Comparison of ENCODE assay signal across 8 cellular contexts in the genomic region with DNA sequence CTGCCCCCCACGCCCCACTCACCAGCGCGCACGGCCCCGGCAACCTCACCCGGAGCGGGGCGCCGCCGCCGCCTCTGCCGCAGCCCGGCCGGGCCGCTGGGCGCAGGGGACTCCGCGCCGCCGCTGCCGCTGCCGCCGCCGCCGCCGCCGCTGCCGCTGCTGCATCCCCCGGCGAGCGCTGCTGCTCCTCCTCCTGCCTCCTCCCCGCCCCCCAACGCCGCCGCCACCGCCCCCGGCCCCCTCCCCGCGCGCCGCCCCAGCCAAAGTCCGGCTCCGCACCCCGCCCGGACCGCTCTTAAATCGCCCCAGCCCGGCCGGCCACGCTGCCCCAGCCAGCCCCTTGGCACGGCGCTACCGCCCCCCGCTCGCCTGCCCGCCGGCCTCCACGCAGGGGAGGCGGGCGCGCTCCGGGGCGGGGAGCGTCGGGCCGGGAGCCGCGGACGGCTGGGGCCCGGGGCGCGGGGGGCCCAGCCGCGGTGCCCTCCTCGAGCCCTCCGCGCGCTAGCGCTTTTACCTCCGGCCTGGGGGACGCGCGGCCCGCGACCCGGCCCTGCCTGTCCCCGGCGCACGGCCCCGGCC. TPM values are rescaled to one million over a fixed set of nuclear protein-coding genes. Genes with fewer than 3 reads are reported as not detected.
DNase-seq lines count a peak whose midpoint lies in the region; ATAC-seq, FAIRE-seq and TF ChIP-seq lines count a peak whose summit lies in the region.

SULF2 (minus strand) TSS at position 161 of the 579 bp plus-strand sequence. CDS start 28,118 bp downstream, outside the sequence.

- peak within 1 kb of the TSS in 5 of 6 donors; percentile 39 to 93 (median 63) for H3K27ac Mint-ChIP-seq in naive B cell

- H3K27me3 Mint-ChIP-seq in naive B cell: peaks cover 40 to 78% (median 59%) of the 10 kb centered on the region in 3 donors

- peak within 1 kb of the TSS; percentile 86 to 95 (median 91) for H3K4me3 Mint-ChIP-seq in naive B cell

- H3K9me3 Mint-ChIP-seq in naive B cell: peaks cover 0 to 1% (median 0%) of the 10 kb centered on the region in 7 donors

- no peak for DNase-seq in GM06990 (ENCODE audit: extremely low read depth, insufficient read length)
- peak; percentile 43 for DNase-seq in RPMI8226
- DNase-seq in naive B cell: peak; percentile 12
- DNase-seq in urothelium cell line (ENCODE audit: low spot score): no peak
- no peak for DNase-seq in epidermal melanocyte (ENCODE audit: insufficient read length, low spot score)
- DNase-seq in hippocampal formation (lab: John Stamatoyannopoulos, UW): no peak
- no peak for DNase-seq in NCI-H1417 treated with DMSO at 0.1 percent for 48 hours (lab: John Stamatoyannopoulos, UW)

- FAIRE-seq in urothelium cell line (lab: Jason Lieb, UNC): no peak

- peaks cover 0 to 6% of the 10 kb centered on the region in 2 donors for H3K36me3 Mint-ChIP-seq in naive B cell

- peaks cover 19 to 23% (median 20%) of the 10 kb centered on the region in 3 donors for H3K4me1 Mint-ChIP-seq in naive B cell

- H3K27me3 ChIP-seq in GM06990 (replicated peaks; ENCODE audit: control insufficient read depth, insufficient read depth, low read length): no peaks in the 10 kb centered on the region; the same call in 1 of the 2 replicates

- no peak for TF ChIP-seq CTCF in GM06990 (IDR thresholded peaks at IDR 0.05; ENCODE audit: insufficient read depth, low read length, poor library complexity, severe bottlenecking)

- no peaks in the 10 kb centered on the region for H3K36me3 ChIP-seq in GM06990 (ENCODE audit: control insufficient read depth, insufficient read depth, low read length)

- H3K4me3 ChIP-seq in GM06990 (replicated peaks; ENCODE audit: low read depth, low read length): peak within 1 kb of the TSS; percentile 61

- ATAC-seq in esophagus mucosa (peak; percentile 4), naive B cell (ENCODE audit: low read depth in 2 of 2) (peak; percentile 34 to 52)

RNA-seq across cellular contexts. Expression of gene SULF2, which starts in this region (rescaled TPM):
- 26.4 TPM for total RNA-seq in esophagus mucosa
- 1 to 10 TPM in 5 of 6 donors, not detected in 1; 1.2 to 3.2 (median 2.6) TPM for polyA plus RNA-seq in naive B cell (ENCODE audit: low read depth in 6 of 6)

Comparison
In these comparisons a context has a peak if more than half of its experiments do, and no peak if none do; other contexts are left out.
1. DNase-seq: peak in RPMI8226 (single experiment) and naive B cell (single experiment); none in GM06990 (single experiment), urothelium cell line (single experiment), epidermal melanocyte (single experiment), hippocampal formation (0 of 2) and NCI-H1417 treated with DMSO at 0.1 percent for 48 hours (single experiment).